21 cellular contexts compared by ENCODE assay signal in the genomic region with DNA sequence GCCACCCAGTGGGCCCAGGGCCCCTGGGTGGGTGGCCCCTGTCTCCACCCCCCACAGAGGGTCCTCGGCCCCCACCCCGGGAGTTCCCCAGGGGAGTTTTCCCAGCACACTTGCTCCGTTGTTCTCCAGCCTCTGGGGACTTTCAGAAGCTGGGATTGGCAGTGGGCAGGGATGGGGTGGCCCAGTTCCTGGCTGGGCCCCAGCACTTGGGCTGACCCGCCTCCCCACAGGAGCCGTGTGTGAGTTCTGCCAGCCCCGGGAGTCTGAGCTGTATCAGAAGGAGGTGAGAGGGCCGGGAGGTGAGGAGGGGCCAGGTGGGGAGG. TPM values are rescaled to one million over a fixed set of nuclear protein-coding genes. Genes with fewer than 3 reads are reported as not detected.
"Had no signal": no experiment of that assay in that cellular context is flagged by ENCODE, and none has a peak within 500 bp of the region (broad histone marks: within the 10 kb centered on the region; RNA-seq: fewer than 3 reads in every experiment).

No MANE protein-coding gene starts in this region.

- H3K4me1 ChIP-seq: upper lobe of right lung had no signal

- H3K4me2 ChIP-seq: hepatocyte had no signal

- H3K27ac ChIP-seq: dorsolateral prefrontal cortex, hepatocyte, thoracic aorta, upper lobe of right lung had no signal

- H2AFZ ChIP-seq: hepatocyte had no signal

- ATAC-seq: activated CD8-positive, alpha-beta T cell treated with anti-CD3 and anti-CD28 coated beads, Interleukin-2, amount 10 ng/mL, durations not matched to agents 7 days and 5 days; activated naive CD4-positive, alpha-beta T cell treated with anti-CD3 and anti-CD28 coated beads, Interleukin-2, amount 50 U/mL, for 72 hours; left ventricle myocardium superior; sciatic nerve; upper lobe of right lung; WTC11 had no signal

- FAIRE-seq: endometrium, kidney, TTC549 had no signal

- DNase-seq: activated CD4-positive, alpha-beta T cell treated with anti-CD3 and anti-CD28 coated beads, Interleukin-2, amount 10 ng/mL, durations not matched to agents 24 days and 14 days; activated CD8-positive, alpha-beta memory T cell treated with anti-CD3 and anti-CD28 coated beads, Interleukin-2, amount 50 U/mL, for 4 hours; activated CD8-positive, alpha-beta T cell treated with anti-CD3 and anti-CD28 coated beads, Interleukin-2, amount 10 ng/mL, durations not matched to agents 7 days and 5 days; activated gamma-delta T cell; activated T-cell treated with anti-CD3 and anti-CD28 coated beads, Interleukin-2, amount 50 U/mL, for 48 hours; dorsolateral prefrontal cortex; left ventricle myocardium superior; mesenchymal stem cell; upper lobe of right lung had no signal

- H3K79me2 ChIP-seq: hepatocyte had no signal

- H3K36me3 ChIP-seq: thoracic aorta, upper lobe of right lung had no signal

- H3K4me3 ChIP-seq: dorsolateral prefrontal cortex, hepatocyte, thoracic aorta, upper lobe of right lung had no signal

- H3K9me3 ChIP-seq: thoracic aorta, upper lobe of right lung had no signal

RNA-seq across cellular contexts. Expression of gene SPIB, which starts 2.0 kb away (rescaled TPM):
- total RNA-seq: cardiac septum, left ventricle myocardium superior, pulmonary artery endothelial cell, thoracic aorta had no signal
- polyA plus RNA-seq: neural cell had no signal

RNA-seq across cellular contexts. Expression of gene MYBPC2, which starts 15.9 kb away (rescaled TPM):
- total RNA-seq: activated CD8-positive, alpha-beta T cell treated with anti-CD3 and anti-CD28 coated beads, Interleukin-2, amount 10 ng/mL, durations not matched to agents 7 days and 5 days; cardiac septum; osteoblast; pulmonary artery endothelial cell; sciatic nerve had no signal
- polyA plus RNA-seq: hepatocyte, neural cell had no signal

RNA-seq across cellular contexts. Expression of gene NAPSA, which starts 51.3 kb away (rescaled TPM):
- total RNA-seq: thoracic aorta had no signal
- polyA plus RNA-seq: neural cell had no signal
